24 cellular contexts compared by ENCODE assay signal in the genomic region with DNA sequence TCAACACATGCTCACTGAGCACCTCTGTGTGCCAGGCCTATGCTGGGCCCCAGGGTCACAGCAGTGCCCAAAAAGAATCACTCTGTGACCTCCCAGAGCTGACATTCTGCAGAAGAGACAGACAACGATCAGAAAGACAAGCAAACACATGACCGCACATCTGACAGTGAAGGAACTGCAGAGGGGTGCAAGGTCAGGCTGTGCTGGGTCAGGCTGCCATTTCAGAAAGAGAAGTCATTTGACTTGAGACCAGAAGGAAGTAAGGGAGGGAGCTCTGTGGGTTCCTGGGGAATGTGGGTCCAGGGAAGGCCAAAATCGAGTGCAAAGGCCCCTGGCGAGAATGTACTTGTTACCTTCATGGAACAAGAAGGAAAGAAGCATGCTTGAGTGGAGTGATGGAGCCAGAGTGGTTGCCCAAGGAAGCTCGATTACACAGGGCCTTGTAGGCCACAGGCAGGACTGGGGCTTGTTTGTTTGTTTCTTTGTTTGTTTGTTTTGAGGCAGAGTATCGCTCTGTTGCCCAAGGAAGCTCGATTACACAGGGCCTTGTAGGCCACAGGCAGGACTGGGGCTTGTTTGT. TPM values are rescaled to one million over a fixed set of nuclear protein-coding genes. Genes with fewer than 3 reads are reported as not detected.
A peak's percentile ranks its signal among the peaks of the same experiment; 100 is the strongest.
DNase-seq lines count a peak whose midpoint lies in the region; ATAC-seq and TF ChIP-seq lines count a peak whose summit lies in the region.
"Had no signal": no experiment of that assay in that cellular context is flagged by ENCODE, and none has a peak within 500 bp of the region (broad histone marks: within the 10 kb centered on the region; RNA-seq: fewer than 3 reads in every experiment).

No MANE protein-coding gene starts in this region.

- WGBS in esophagus squamous epithelium, 2 donors = 63 to 85% methylated on average over 5 to 7 of the region's 7 CpGs
- no CpG with 5 or more reads among the region's 7 CpGs for WGBS in H9 (ENCODE audit: extremely low coverage, insufficient read length, low lambda C conversion rate)

- H3T11ph ChIP-seq in H9 (ENCODE audit: low read length) = no peak overlapping the region

- intact Hi-C loops in CD14-positive monocyte (cut with micrococcal nuclease) (loop anchor here in 1 of 2 donors (2.0 to 5.0 kb wide), 3 partner anchors 45 to 119 kb away; no protein-coding TSS in a partner anchor), esophagus squamous epithelium (cut with DNase I) (no loop called here)
- intact Hi-C loops in activated CD4-positive, alpha-beta T cell treated with anti-CD3 and anti-CD28 coated beads, Interleukin-2, amount 10 ng/mL, durations not matched to agents 24 days and 14 days (cut with micrococcal nuclease) = no loop called here

- H3K9me2 ChIP-seq in OCI-LY1 (ENCODE audit: low read depth, low read length) = no peaks in the 10 kb centered on the region

- H3F3A ChIP-seq in OCI-LY1 (ENCODE audit: insufficient read depth, low read length) = no peaks in the 10 kb centered on the region
- no peaks in the 10 kb centered on the region for H3F3A ChIP-seq in neural progenitor cell (ENCODE audit: low read depth)

- ATAC-seq in HG03039 (IDR thresholded peaks at IDR 0.05; ENCODE audit: unreplicated experiment) = no peak

- peaks cover 0 to 5% (median 2%) of the 10 kb centered on the region in 3 donors for H3K27me3 Mint-ChIP-seq in CD14-positive monocyte (ENCODE audit: low read depth in 3 of 3)
- H3K27me3 Mint-ChIP-seq in neural progenitor cell (ENCODE audit: insufficient read depth, low read depth) = peaks cover 8% of the 10 kb centered on the region
- peaks cover 2% of the 10 kb centered on the region for H3K27me3 Mint-ChIP-seq in activated CD4-positive, alpha-beta T cell treated with anti-CD3 and anti-CD28 coated beads, Interleukin-2, amount 10 ng/mL, durations not matched to agents 24 days and 14 days
- peaks cover 3% of the 10 kb centered on the region for H3K27me3 Mint-ChIP-seq in H9 (ENCODE audit: low read depth)

- H2AK5ac ChIP-seq in H9 (ENCODE audit: insufficient read length, low read length) = no peak overlapping the region

- H3K27ac Mint-ChIP-seq in CD14-positive monocyte (peak overlapping the region; percentile 86 to 99 (median 98)), neural progenitor cell (peak overlapping the region; percentile 63), H9 (no peak overlapping the region)
- no peak overlapping the region for H3K27ac Mint-ChIP-seq in activated CD4-positive, alpha-beta T cell treated with anti-CD3 and anti-CD28 coated beads, Interleukin-2, amount 10 ng/mL, durations not matched to agents 24 days and 14 days
- H3K27ac Mint-ChIP-seq: activated CD4-positive, alpha-beta T cell treated with anti-CD3 and anti-CD28 coated beads, Interleukin-2, amount 10 ng/mL, durations not matched to agents 7 days and 5 days; activated naive CD4-positive, alpha-beta T cell treated with anti-CD3 and anti-CD28 coated beads for 36 hours had no signal

- H2BK120ac ChIP-seq in H9 (ENCODE audit: low read depth, low read length, poor library complexity, severe bottlenecking) = no peak overlapping the region

- H4K5ac ChIP-seq in H9 (ENCODE audit: insufficient read length, low read depth, low read length) = no peak overlapping the region

- H3K4me3 Mint-ChIP-seq in CD14-positive monocyte (peak overlapping the region in 1 of 2 donors; percentile 67), neural progenitor cell (no peak overlapping the region), H9 (no peak overlapping the region)
- H3K4me3 Mint-ChIP-seq in activated CD4-positive, alpha-beta T cell treated with anti-CD3 and anti-CD28 coated beads, Interleukin-2, amount 10 ng/mL, durations not matched to agents 24 days and 14 days = no peak overlapping the region
- H3K4me3 Mint-ChIP-seq: activated CD4-positive, alpha-beta T cell treated with anti-CD3 and anti-CD28 coated beads, Interleukin-2, amount 10 ng/mL, durations not matched to agents 7 days and 5 days; activated naive CD4-positive, alpha-beta T cell treated with anti-CD3 and anti-CD28 coated beads for 36 hours; CD8-positive, alpha-beta memory T cell had no signal

- H3K27ac ChIP-seq in OCI-LY1 (ENCODE audit: low read depth, low read length, poor library complexity, severe bottlenecking) (peak overlapping the region; percentile 69), esophagus squamous epithelium (peak overlapping the region in 3 of 4 donors; percentile 9 to 37 (median 14)), neural progenitor cell (no peak overlapping the region), H9 (ENCODE audit: insufficient read length, low read depth, low read length) (no peak overlapping the region)
- H3K27ac ChIP-seq: neutrophil had no signal

- H2BK12ac ChIP-seq in H9 (ENCODE audit: insufficient read length, low read depth, low read length) = no peak overlapping the region

- no peak for TF ChIP-seq CTCF in CD14-positive monocyte (IDR thresholded peaks at IDR 0.05)
- TF ChIP-seq CTCF in OCI-LY1 (IDR thresholded peaks at IDR 0.05; ENCODE audit: low read length) = no peak
- TF ChIP-seq CTCF in esophagus squamous epithelium (IDR thresholded peaks at IDR 0.05) = no peak
- no peak for TF ChIP-seq CTCF in neural progenitor cell (IDR thresholded peaks at IDR 0.05)
- no peak for TF ChIP-seq CTCF in H9 (conservative IDR thresholded peaks at IDR 0.05)

- no peak overlapping the region for H2AFZ ChIP-seq in OCI-LY1 (ENCODE audit: low read length)
- H2AFZ ChIP-seq in neural progenitor cell (replicated peaks) = no peak overlapping the region
- no peak overlapping the region for H2AFZ ChIP-seq in H9 (ENCODE audit: low read length)

- H4K91ac ChIP-seq in H9 (ENCODE audit: insufficient read length, low read depth, low read length) = no peak overlapping the region

- H2BK15ac ChIP-seq in H9 (ENCODE audit: low read depth, low read length) = no peak overlapping the region

- no peaks in the 10 kb centered on the region for H3K23me2 ChIP-seq in H9 (ENCODE audit: insufficient read length, low read depth, low read length, poor library complexity, severe bottlenecking)

- H3K9ac ChIP-seq in OCI-LY1 (ENCODE audit: low read length) = no peak overlapping the region
- H3K9ac ChIP-seq in neural progenitor cell = no peak overlapping the region
- no peak overlapping the region for H3K9ac ChIP-seq in H9 (ENCODE audit: extremely low read depth, insufficient read length, low read length)

- peaks cover 51% of the 10 kb centered on the region for H3K4me1 ChIP-seq in OCI-LY1 (ENCODE audit: insufficient read depth, low read length, severe bottlenecking)
- H3K4me1 ChIP-seq in esophagus squamous epithelium = peaks cover 2 to 22% (median 5%) of the 10 kb centered on the region in 3 donors
- H3K4me1 ChIP-seq in neural progenitor cell = no peaks in the 10 kb centered on the region
- no peaks in the 10 kb centered on the region for H3K4me1 ChIP-seq in H9 (ENCODE audit: insufficient read depth, low read length)

- no peaks in the 10 kb centered on the region for H3K79me2 ChIP-seq in OCI-LY1 (ENCODE audit: insufficient read depth, low read length)
- no peaks in the 10 kb centered on the region for H3K79me2 ChIP-seq in neural progenitor cell (ENCODE audit: low read depth)
- H3K79me2 ChIP-seq in H9 (ENCODE audit: insufficient read depth, low read length) = no peaks in the 10 kb centered on the region

- H3K4me3 ChIP-seq in OCI-LY1 (ENCODE audit: low read depth, low read length, poor library complexity, severe bottlenecking) (no peak overlapping the region), esophagus squamous epithelium (no peak overlapping the region), neural progenitor cell (no peak overlapping the region)

- H3K18ac ChIP-seq in H9 (ENCODE audit: insufficient read length, low read depth, low read length) = no peak overlapping the region

- H3K4me1 Mint-ChIP-seq in CD14-positive monocyte = peaks cover 57% of the 10 kb centered on the region
- peaks cover 3% of the 10 kb centered on the region for H3K4me1 Mint-ChIP-seq in neural progenitor cell
- peaks cover 7% of the 10 kb centered on the region for H3K4me1 Mint-ChIP-seq in activated CD4-positive, alpha-beta T cell treated with anti-CD3 and anti-CD28 coated beads, Interleukin-2, amount 10 ng/mL, durations not matched to agents 24 days and 14 days
- no peaks in the 10 kb centered on the region for H3K4me1 Mint-ChIP-seq in H9

- no peaks in the 10 kb centered on the region; the same call in 1 of the 2 replicates for H3K36me3 ChIP-seq in OCI-LY1 (ENCODE audit: insufficient read depth, low read length)
- no peaks in the 10 kb centered on the region for H3K36me3 ChIP-seq in esophagus squamous epithelium
- no peaks in the 10 kb centered on the region for H3K36me3 ChIP-seq in neural progenitor cell
- H3K36me3 ChIP-seq: neutrophil had no signal

- H3K27me3 ChIP-seq in OCI-LY1 (ENCODE audit: insufficient read depth, low read length) = 0 out of 2 replicates have a peak, but pooled peaks cover 3% of the 10 kb centered on the region
- H3K27me3 ChIP-seq in esophagus squamous epithelium = peaks cover 0 to 27% (median 0%) of the 10 kb centered on the region in 4 donors
- no peaks in the 10 kb centered on the region for H3K27me3 ChIP-seq in neural progenitor cell
- H3K27me3 ChIP-seq in H9 (ENCODE audit: insufficient read depth, low read length) = no peaks in the 10 kb centered on the region
- H3K27me3 ChIP-seq: neutrophil had no signal

- H3K36me3 Mint-ChIP-seq in CD14-positive monocyte (peaks cover 0 to 11% of the 10 kb centered on the region in 2 donors), neural progenitor cell (no peaks in the 10 kb centered on the region), H9 (ENCODE audit: insufficient read depth in 1 of 3, low read depth in 3 of 3) (peaks cover 2 to 4% (median 4%) of the 10 kb centered on the region in 3 experiments; a peak in 1 of 7 replicates)
- peaks cover 2% of the 10 kb centered on the region for H3K36me3 Mint-ChIP-seq in activated CD4-positive, alpha-beta T cell treated with anti-CD3 and anti-CD28 coated beads, Interleukin-2, amount 10 ng/mL, durations not matched to agents 24 days and 14 days (ENCODE audit: low read depth)
- H3K36me3 Mint-ChIP-seq: CD8-positive, alpha-beta memory T cell had no signal

- no peak overlapping the region for H3K56ac ChIP-seq in H9 (ENCODE audit: insufficient read length, low read depth, low read length)

- TF ChIP-seq POLR2A in esophagus squamous epithelium (IDR thresholded peaks at IDR 0.05) = no peak

- no peak overlapping the region for H3K23ac ChIP-seq in H9 (ENCODE audit: insufficient read length, low read depth, low read length)

- no peaks in the 10 kb centered on the region for H3K9me3 ChIP-seq in OCI-LY1 (ENCODE audit: low read length)
- H3K9me3 ChIP-seq in esophagus squamous epithelium = peaks cover 0 to 8% (median 0%) of the 10 kb centered on the region in 3 donors
- H3K9me3 ChIP-seq in neural progenitor cell (ENCODE audit: low read depth) = no peaks in the 10 kb centered on the region
- no peaks in the 10 kb centered on the region for H3K9me3 ChIP-seq in H9 (ENCODE audit: control insufficient read depth, low read depth, low read length)
- H3K9me3 ChIP-seq: neutrophil had no signal

- H4K8ac ChIP-seq in H9 (replicated peaks; ENCODE audit: insufficient read length, low read depth, low read length) = no peak overlapping the region

- H3K4ac ChIP-seq in H9 (ENCODE audit: low read depth, low read length) = no peak overlapping the region

- H3K14ac ChIP-seq in H9 (ENCODE audit: insufficient read depth, low read length) = no peak overlapping the region

- no peaks in the 10 kb centered on the region for H3K79me1 ChIP-seq in H9 (ENCODE audit: insufficient read depth, low read depth, low read length, poor library complexity, severe bottlenecking)

- no peaks in the 10 kb centered on the region for H4K20me1 ChIP-seq in OCI-LY1 (ENCODE audit: insufficient read depth, low read length)
- H4K20me1 ChIP-seq in neural progenitor cell (ENCODE audit: low read depth) = no peaks in the 10 kb centered on the region
- no peaks in the 10 kb centered on the region for H4K20me1 ChIP-seq in H9 (ENCODE audit: control insufficient read depth, insufficient read depth, insufficient read length)

- H2BK5ac ChIP-seq in H9 (ENCODE audit: insufficient read length, low read length) = no peak overlapping the region

- H3K9me3 Mint-ChIP-seq in CD14-positive monocyte = peaks cover 0 to 5% (median 2%) of the 10 kb centered on the region in 7 donors
- no peaks in the 10 kb centered on the region for H3K9me3 Mint-ChIP-seq in neural progenitor cell
- no peaks in the 10 kb centered on the region for H3K9me3 Mint-ChIP-seq in activated CD4-positive, alpha-beta T cell treated with anti-CD3 and anti-CD28 coated beads, Interleukin-2, amount 10 ng/mL, durations not matched to agents 24 days and 14 days
- peaks cover 4 to 11% of the 10 kb centered on the region in 2 experiments; a peak in 3 of 5 replicates for H3K9me3 Mint-ChIP-seq in H9

- DNase-seq in CD14-positive monocyte (ENCODE audit: low spot score) = peak; percentile 65
- no peak for DNase-seq in esophagus squamous epithelium (lab: John Stamatoyannopoulos, UW)
- no peak for DNase-seq in neural progenitor cell (ENCODE audit: low spot score)
- no peak for DNase-seq in NCI-H2227 treated with DMSO at 0.1 percent for 48 hours (lab: John Stamatoyannopoulos, UW)
- no peak for DNase-seq in activated CD4-positive, alpha-beta T cell treated with anti-CD3 and anti-CD28 coated beads, Interleukin-2, amount 10 ng/mL, durations not matched to agents 24 days and 14 days
- no peak for DNase-seq in H9
- DNase-seq: activated CD4-positive, alpha-beta T cell treated with anti-CD3 and anti-CD28 coated beads, Interleukin-2, amount 10 ng/mL, durations not matched to agents 7 days and 5 days; activated naive CD4-positive, alpha-beta T cell treated with anti-CD3 and anti-CD28 coated beads for 36 hours; CD8-positive, alpha-beta memory T cell; islet precursor cell; mesenchymal stem cell; NCI-H1417; NCI-H69; OCI-M1; retina; stimulated activated CD4-positive, alpha-beta T cell treated with anti-CD3 and anti-CD28 coated beads, Interleukin-15, amount 100 ng/mL, for 24 hours; stimulated activated naive CD4-positive, alpha-beta T cell treated with Interleukin-2 at 50 U/mL for 16 hours; T1000 had no signal

- no peak overlapping the region for H3K4me2 ChIP-seq in OCI-LY1 (ENCODE audit: low read length)
- no peak overlapping the region for H3K4me2 ChIP-seq in neural progenitor cell
- H3K4me2 ChIP-seq in H9 (ENCODE audit: insufficient read depth, insufficient read length, low read length) = no peak overlapping the region

- no peak overlapping the region for H2BK20ac ChIP-seq in H9 (ENCODE audit: low read depth, low read length, poor library complexity, severe bottlenecking)

RNA-seq across cellular contexts. Expression of gene CD22, which starts 11.4 kb away (rescaled TPM):
- under 1 TPM; 0.24 to 0.88 TPM for polyA plus RNA-seq in CD14-positive monocyte
- 1 to 10 TPM in 2 of 4 donors, under 1 TPM in 2; 0.11 to 6.1 (median 1.9) TPM for total RNA-seq in esophagus squamous epithelium
- total RNA-seq in neural progenitor cell (ENCODE audit: low replicate concordance) = 0.62 TPM in 1 of 2 replicates, not detected in the other
- 3.4 and 4.1 TPM in 2 replicates for total RNA-seq in activated CD4-positive, alpha-beta T cell treated with anti-CD3 and anti-CD28 coated beads, Interleukin-2, amount 10 ng/mL, durations not matched to agents 24 days and 14 days
- total RNA-seq in H9 (2021) = not detected in 2 replicates
- total RNA-seq: cerebellum had no signal
- polyA plus RNA-seq: CD8-positive, alpha-beta memory T cell had no signal

RNA-seq across cellular contexts. Expression of gene MAG, which starts 25.6 kb away (rescaled TPM):
- not detected for polyA plus RNA-seq in CD14-positive monocyte
- total RNA-seq in esophagus squamous epithelium = 1 to 10 TPM in 1 of 4 donors, not detected in 3; 2.3 TPM
- not detected in 2 replicates for total RNA-seq in neural progenitor cell (ENCODE audit: low replicate concordance)
- 0.17 TPM in 1 of 2 replicates, not detected in the other for total RNA-seq in activated CD4-positive, alpha-beta T cell treated with anti-CD3 and anti-CD28 coated beads, Interleukin-2, amount 10 ng/mL, durations not matched to agents 24 days and 14 days
- total RNA-seq in H9 (2021) = 0.13 TPM in 1 of 2 replicates, not detected in the other
- total RNA-seq: activated CD4-positive, alpha-beta T cell treated with anti-CD3 and anti-CD28 coated beads, Interleukin-2, amount 10 ng/mL, durations not matched to agents 7 days and 5 days; CD8-positive, alpha-beta memory T cell; SK-MEL-5 had no signal

RNA-seq across cellular contexts. Expression of gene FFAR1, which starts 30.1 kb away (rescaled TPM):
- polyA plus RNA-seq in CD14-positive monocyte = not detected
- total RNA-seq in esophagus squamous epithelium (not detected), neural progenitor cell (ENCODE audit: low replicate concordance) (0.06 TPM in 1 of 2 replicates, not detected in the other), H9 (2021) (not detected in 2 replicates)
- total RNA-seq in activated CD4-positive, alpha-beta T cell treated with anti-CD3 and anti-CD28 coated beads, Interleukin-2, amount 10 ng/mL, durations not matched to agents 24 days and 14 days = 0.12 and 0.14 TPM in 2 replicates
- total RNA-seq: activated CD4-positive, alpha-beta T cell treated with anti-CD3 and anti-CD28 coated beads, Interleukin-2, amount 10 ng/mL, durations not matched to agents 7 days and 5 days; CD8-positive, alpha-beta memory T cell; cerebellum; SK-MEL-5; urinary bladder had no signal
- polyA plus RNA-seq: CD8-positive, alpha-beta memory T cell; urinary bladder had no signal

RNA-seq across cellular contexts. Expression of gene HAMP, which starts 35.2 kb away (rescaled TPM):
- polyA plus RNA-seq in CD14-positive monocyte = not detected
- total RNA-seq in esophagus squamous epithelium (not detected), neural progenitor cell (ENCODE audit: low replicate concordance) (0.30 TPM in 1 of 2 replicates, not detected in the other), H9 (2021) (0.52 and 0.83 TPM in 2 replicates)
- 0.40 TPM in 2 replicates for total RNA-seq in activated CD4-positive, alpha-beta T cell treated with anti-CD3 and anti-CD28 coated beads, Interleukin-2, amount 10 ng/mL, durations not matched to agents 24 days and 14 days
- total RNA-seq: cerebellum, SK-MEL-5, urinary bladder had no signal
- polyA plus RNA-seq: CD8-positive, alpha-beta memory T cell had no signal

RNA-seq across cellular contexts. Expression of gene FFAR3, which starts 40.7 kb away (rescaled TPM):
- polyA plus RNA-seq in CD14-positive monocyte = 1 to 10 TPM; 1.2 TPM
- total RNA-seq in esophagus squamous epithelium (not detected), neural progenitor cell (ENCODE audit: low replicate concordance) (not detected in 2 replicates), H9 (2021) (not detected in 2 replicates)
- 0.21 and 0.69 TPM in 2 replicates for total RNA-seq in activated CD4-positive, alpha-beta T cell treated with anti-CD3 and anti-CD28 coated beads, Interleukin-2, amount 10 ng/mL, durations not matched to agents 24 days and 14 days
- total RNA-seq: activated CD4-positive, alpha-beta T cell treated with anti-CD3 and anti-CD28 coated beads, Interleukin-2, amount 10 ng/mL, durations not matched to agents 7 days and 5 days; CD8-positive, alpha-beta memory T cell; cerebellum; SK-MEL-5 had no signal
- polyA plus RNA-seq: CD8-positive, alpha-beta memory T cell had no signal

Comparison
In these comparisons a context has a peak if more than half of its experiments do, and no peak if none do; other contexts are left out.
1. H3K27ac Mint-ChIP-seq: peak in CD14-positive monocyte (7 of 7) and neural progenitor cell (single experiment); none in activated CD4-positive, alpha-beta T cell treated with anti-CD3 and anti-CD28 coated beads, Interleukin-2, amount 10 ng/mL, durations not matched to agents 24 days and 14 days (single experiment) and H9 (0 of 3).
2. H3K27ac ChIP-seq: peak in OCI-LY1 (single experiment) and esophagus squamous epithelium (3 of 4); none in neural progenitor cell (single experiment) and H9 (single experiment).